In genomic region chr2:50782543-50782942, GRCh38 we compare ENCODE assay signal across 20 cellular contexts.
DNase-seq lines count a peak whose midpoint lies in the region; ATAC-seq and TF ChIP-seq lines count a peak whose summit lies in the region.
"Had no signal": no experiment of that assay in that cellular context is flagged by ENCODE, and none has a peak within 500 bp of the region (broad histone marks: within the 10 kb centered on the region; RNA-seq: fewer than 3 reads in every experiment).

No MANE protein-coding gene starts in this region.

- TF ChIP-seq CTCF in IMR-90 (conservative IDR thresholded peaks at IDR 0.05; ENCODE audit: low read depth, low read length) (0 out of 2 replicates have a peak, but pooled peaks have one; percentile 4), brain microvascular endothelial cell (IDR thresholded peaks at IDR 0.05; ENCODE audit: low read depth, low read length, missing control alignments) (peak; percentile 10), nephron (IDR thresholded peaks at IDR 0.05; ENCODE audit: unreplicated experiment in 3 of 3) (no peak)

- intact Hi-C loops in IMR-90 (cut with micrococcal nuclease): no loop called here

- no peak overlapping the region for H2BK20ac ChIP-seq in IMR-90 (ENCODE audit: low read depth, low read length)

- dilution Hi-C loops in IMR-90 (cut with HindIII; ENCODE audit: low sequenced_read_pairs, unreplicated experiment): no loop called here

- peaks cover 15% of the 10 kb centered on the region for H3K4me1 Mint-ChIP-seq in nephron
- H3K4me1 Mint-ChIP-seq in CD8-positive, alpha-beta memory T cell: no peaks in the 10 kb centered on the region
- H3K4me1 Mint-ChIP-seq in activated naive CD8-positive, alpha-beta T cell treated with anti-CD3 and anti-CD28 coated beads for 36 hours: no peaks in the 10 kb centered on the region
- H3K4me1 Mint-ChIP-seq: B cell, CD14-positive monocyte had no signal

- H3K4me2 ChIP-seq in IMR-90 (ENCODE audit: low read depth, low read length): no peak overlapping the region
- H3K4me2 ChIP-seq: A549 had no signal

- H3K36me3 ChIP-seq in IMR-90 (ENCODE audit: control insufficient read depth, insufficient read depth, low read length): no peaks in the 10 kb centered on the region
- H3K36me3 ChIP-seq in brain microvascular endothelial cell (replicated peaks): no peaks in the 10 kb centered on the region
- H3K36me3 ChIP-seq in CD8-positive, alpha-beta memory T cell (ENCODE audit: insufficient read depth, low read length): no peaks in the 10 kb centered on the region
- H3K36me3 ChIP-seq: Peyer's patch, SJCRH30 had no signal

- CTCF ChIA-PET in IMR-90 (lab: Yijun Ruan, JAX): interaction anchor here (1.0 kb wide), 1 partner anchor 315 kb away, joined by 3 read pairs; no protein-coding TSS in a partner anchor
- CTCF ChIA-PET in CD8-positive, alpha-beta memory T cell (lab: Charles Lee): no interaction called here

- H3K27ac ChIP-seq in IMR-90 (ENCODE audit: insufficient read depth, low read length): no peak overlapping the region
- H3K27ac ChIP-seq in brain microvascular endothelial cell: no peak overlapping the region
- H3K27ac ChIP-seq in CD8-positive, alpha-beta memory T cell (ENCODE audit: low read depth, low read length): no peak overlapping the region
- H3K27ac ChIP-seq: A549, Peyer's patch, SJCRH30 had no signal

- H3K4me1 ChIP-seq in IMR-90 (ENCODE audit: control insufficient read depth, insufficient read depth, low read length): no peaks in the 10 kb centered on the region
- no peaks in the 10 kb centered on the region for H3K4me1 ChIP-seq in CD8-positive, alpha-beta memory T cell (ENCODE audit: insufficient read depth, low read length)
- H3K4me1 ChIP-seq: A549, Peyer's patch, SJCRH30 had no signal

- ATAC-seq in IMR-90 (ENCODE audit: low read depth) (peak; percentile 92), HG03565 (IDR thresholded peaks at IDR 0.05; ENCODE audit: unreplicated experiment) (no peak)
- ATAC-seq: A549 had no signal

- H3K9ac ChIP-seq in IMR-90 (ENCODE audit: low read depth, low read length): no peak overlapping the region

- no peak overlapping the region for H3K23ac ChIP-seq in IMR-90 (ENCODE audit: low read depth, low read length)

- H3K9me3 ChIP-seq in IMR-90 (ENCODE audit: control insufficient read depth, insufficient read depth, low read length): no peaks in the 10 kb centered on the region
- H3K9me3 ChIP-seq in CD8-positive, alpha-beta memory T cell (ENCODE audit: low read length): no peaks in the 10 kb centered on the region
- H3K9me3 ChIP-seq: Peyer's patch, SJCRH30 had no signal

- no peak overlapping the region for H2BK120ac ChIP-seq in IMR-90 (ENCODE audit: low read depth, low read length)

- TF ChIP-seq POLR2A in IMR-90 (IDR thresholded peaks at IDR 0.05; ENCODE audit: low read depth, low read length) (no peak), erythroblast (IDR thresholded peaks at IDR 0.05; ENCODE audit: low read length) (no peak)

- BruUV-seq in IMR-90 (replicated peaks; lab: Mats Ljungman, UMichigan): no TSS peak

- peak overlapping the region in 2 of 3 experiments; percentile 41 to 62 for H3K27ac Mint-ChIP-seq in nephron
- H3K27ac Mint-ChIP-seq in CD8-positive, alpha-beta memory T cell: no peak overlapping the region
- no peak overlapping the region for H3K27ac Mint-ChIP-seq in activated naive CD8-positive, alpha-beta T cell treated with anti-CD3 and anti-CD28 coated beads for 36 hours
- H3K27ac Mint-ChIP-seq: B cell, CD14-positive monocyte had no signal

- in situ Hi-C loops in G401 (cut with HindIII; ENCODE audit: low sequenced_read_pairs) (no loop called here), IMR-90 (cut with MboI; ENCODE audit: low sequenced_read_pairs) (no loop called here), brain microvascular endothelial cell (cut with HindIII; ENCODE audit: low pct_ligation_motif_present, low sequenced_read_pairs) (no loop called here)

- H3K56ac ChIP-seq in IMR-90 (ENCODE audit: extremely low read depth, insufficient read depth, low read length): no peak overlapping the region

- no peak overlapping the region for H2AK5ac ChIP-seq in IMR-90 (ENCODE audit: low read depth, low read length)

- 0 out of 2 replicates have a peak, but pooled peaks have one; percentile 12 for TF ChIP-seq RAD21 in IMR-90 (IDR thresholded peaks at IDR 0.05; ENCODE audit: low read length)

- H3K79me1 ChIP-seq in IMR-90 (ENCODE audit: low read depth in 1 of 2, low read length in 2 of 2): no peaks in the 10 kb centered on the region

- H4K20me1 ChIP-seq in IMR-90 (ENCODE audit: insufficient read depth, low read length): no peaks in the 10 kb centered on the region

- H2AK9ac ChIP-seq in IMR-90 (replicated peaks; ENCODE audit: low read depth, low read length, poor library complexity): no peak overlapping the region

- H3K27me3 Mint-ChIP-seq in nephron (ENCODE audit: low read depth): no peaks in the 10 kb centered on the region
- no peaks in the 10 kb centered on the region for H3K27me3 Mint-ChIP-seq in CD8-positive, alpha-beta memory T cell
- H3K27me3 Mint-ChIP-seq in activated naive CD8-positive, alpha-beta T cell treated with anti-CD3 and anti-CD28 coated beads for 36 hours: no peaks in the 10 kb centered on the region
- H3K27me3 Mint-ChIP-seq: B cell had no signal

- H2BK15ac ChIP-seq in IMR-90 (ENCODE audit: low read depth, low read length): no peak overlapping the region

- no peaks in the 10 kb centered on the region for H3K9me1 ChIP-seq in IMR-90 (ENCODE audit: insufficient read depth, low read length)

- H3K4me3 Mint-ChIP-seq in nephron: no peak overlapping the region
- no peak overlapping the region for H3K4me3 Mint-ChIP-seq in CD8-positive, alpha-beta memory T cell
- H3K4me3 Mint-ChIP-seq in activated naive CD8-positive, alpha-beta T cell treated with anti-CD3 and anti-CD28 coated beads for 36 hours: no peak overlapping the region
- H3K4me3 Mint-ChIP-seq: B cell, CD14-positive monocyte had no signal

- no peak overlapping the region for H3K18ac ChIP-seq in IMR-90 (ENCODE audit: low read depth, low read length)

- H3K14ac ChIP-seq in IMR-90 (replicated peaks; ENCODE audit: low read depth, low read length): no peak overlapping the region

- DNase-seq in G401 (ENCODE audit: low spot score) (peak; percentile 49), IMR-90 (peak; percentile 38), brain microvascular endothelial cell (peak; percentile 12), erythroblast (lab: John Stamatoyannopoulos, UW) (no peak)
- no peak for DNase-seq in CD8-positive, alpha-beta memory T cell
- DNase-seq in activated naive CD8-positive, alpha-beta T cell treated with anti-CD3 and anti-CD28 coated beads for 36 hours: no peak
- DNase-seq: DMS79, Karpas-422, NCI-H1417 treated with DMSO at 0.1 percent for 48 hours, NCI-H187, NCI-H2227 treated with DMSO at 0.1 percent for 48 hours, NCI-H524, NCI-H82, Peyer's patch, SJCRH30 had no signal

- no peak overlapping the region for H4K8ac ChIP-seq in IMR-90 (ENCODE audit: low read depth in 2 of 2, low read length in 2 of 2)

- peaks cover 8% of the 10 kb centered on the region for H3K9me3 Mint-ChIP-seq in nephron
- H3K9me3 Mint-ChIP-seq in CD8-positive, alpha-beta memory T cell: peaks cover 4 to 18% (median 14%) of the 10 kb centered on the region in 5 donors
- H3K9me3 Mint-ChIP-seq in activated naive CD8-positive, alpha-beta T cell treated with anti-CD3 and anti-CD28 coated beads for 36 hours: peaks cover 2% of the 10 kb centered on the region

- H2AFZ ChIP-seq in IMR-90 (replicated peaks; ENCODE audit: low read length, poor library complexity): no peak overlapping the region

- no peaks in the 10 kb centered on the region for H3K36me3 Mint-ChIP-seq in nephron (ENCODE audit: low read depth)
- no peaks in the 10 kb centered on the region for H3K36me3 Mint-ChIP-seq in CD8-positive, alpha-beta memory T cell
- H3K36me3 Mint-ChIP-seq in activated naive CD8-positive, alpha-beta T cell treated with anti-CD3 and anti-CD28 coated beads for 36 hours: no peaks in the 10 kb centered on the region
- H3K36me3 Mint-ChIP-seq: CD14-positive monocyte had no signal

- POLR2A ChIA-PET in IMR-90 (lab: Charles Lee; ENCODE audit: unreplicated experiment): no interaction called here
- POLR2A ChIA-PET in CD8-positive, alpha-beta memory T cell (lab: Charles Lee): no interaction called here

- no peak overlapping the region for H3K4ac ChIP-seq in IMR-90 (ENCODE audit: low read depth, low read length)

- no peak overlapping the region for H4K91ac ChIP-seq in IMR-90 (ENCODE audit: insufficient read depth, low read depth, low read length)

- H2BK5ac ChIP-seq in IMR-90 (ENCODE audit: low read depth, low read length, poor library complexity, severe bottlenecking): no peak overlapping the region

- H4K5ac ChIP-seq in IMR-90 (ENCODE audit: low read depth, low read length): no peak overlapping the region

- H3K27me3 ChIP-seq in IMR-90 (ENCODE audit: control insufficient read depth, insufficient read depth, low read length) (no peaks in the 10 kb centered on the region), brain microvascular endothelial cell (replicated peaks) (no peaks in the 10 kb centered on the region)
- no peaks in the 10 kb centered on the region for H3K27me3 ChIP-seq in CD8-positive, alpha-beta memory T cell (ENCODE audit: insufficient read depth, low read length, poor library complexity, severe bottlenecking)
- H3K27me3 ChIP-seq: Peyer's patch had no signal

- no peak overlapping the region for H3K4me3 ChIP-seq in IMR-90 (ENCODE audit: insufficient read depth, low read depth, low read length)
- H3K4me3 ChIP-seq in brain microvascular endothelial cell (ENCODE audit: low read depth, low read length): no peak overlapping the region
- no peak overlapping the region for H3K4me3 ChIP-seq in CD8-positive, alpha-beta memory T cell (ENCODE audit: low read length)
- H3K4me3 ChIP-seq: A549, Peyer's patch, SJCRH30 had no signal

TF ChIP-seq in IMR-90, 13 proteins besides CTCF, POLR2A, EP300 and RAD21:
- no peak for TF ChIP-seq NFE2L2 (IDR thresholded peaks at IDR 0.05; ENCODE audit: low read depth, low read length)
- TF ChIP-seq FOS (IDR thresholded peaks at IDR 0.05; ENCODE audit: low read depth, low read length): 0 out of 2 replicates have a peak, but pooled peaks have one; percentile 6
- TF ChIP-seq CHD1 (IDR thresholded peaks at IDR 0.05; ENCODE audit: low read depth, low read length): no peak

Comparison
In these comparisons a context has a peak if more than half of its experiments do, and no peak if none do; other contexts are left out.
1. DNase-seq: peak in G401 (single experiment), IMR-90 (single experiment) and brain microvascular endothelial cell (single experiment); none in CD8-positive, alpha-beta memory T cell (0 of 5), erythroblast (0 of 2) and activated naive CD8-positive, alpha-beta T cell treated with anti-CD3 and anti-CD28 coated beads for 36 hours (single experiment).
2. CTCF ChIP-seq: peak in IMR-90 (single experiment) and brain microvascular endothelial cell (single experiment); none in nephron (0 of 3).
3. H3K27ac Mint-ChIP-seq: peak in nephron (2 of 3); none in CD8-positive, alpha-beta memory T cell (0 of 8) and activated naive CD8-positive, alpha-beta T cell treated with anti-CD3 and anti-CD28 coated beads for 36 hours (single experiment).